In genomic region chr19:13764821-13765394, GRCh38 we compare ENCODE assay signal across 8 cellular contexts. TPM values are rescaled to one million over a fixed set of nuclear protein-coding genes. Genes with fewer than 3 reads are reported as not detected.
DNase-seq lines count a peak whose midpoint lies in the region; ATAC-seq and TF ChIP-seq lines count a peak whose summit lies in the region.

No MANE protein-coding gene starts in this region.

- H3K36me3 Mint-ChIP-seq in activated CD4-positive, alpha-beta memory T cell treated with anti-CD3 and anti-CD28 coated beads for 36 hours: peaks cover 13% of the 10 kb centered on the region
- peaks cover 35% of the 10 kb centered on the region for H3K36me3 Mint-ChIP-seq in endothelial cell (ENCODE audit: low read depth, unreplicated experiment)
- no peaks in the 10 kb centered on the region for H3K36me3 Mint-ChIP-seq in naive B cell

- H3K27ac Mint-ChIP-seq in activated CD4-positive, alpha-beta memory T cell treated with anti-CD3 and anti-CD28 coated beads for 36 hours: no peak overlapping the region
- H3K27ac Mint-ChIP-seq in endothelial cell (ENCODE audit: unreplicated experiment) (peak overlapping the region; percentile 4), naive B cell (peak overlapping the region in 3 of 6 donors; percentile 26 to 95 (median 89))

- peak overlapping the region; percentile 66 to 84 (median 76) for H3K4me3 ChIP-seq in BLaER1 treated with 17β-estradiol and CSF1 and Interleukin-3, amounts not matched to agents 10 nM and 100 nM
- H3K4me3 ChIP-seq in aorta (ENCODE audit: low read length in 2 of 2): peak overlapping the region; percentile 66 to 78

- peaks cover 48 to 61% (median 53%) of the 10 kb centered on the region in 11 experiments for H3K36me3 ChIP-seq in BLaER1 treated with 17β-estradiol and CSF1 and Interleukin-3, amounts not matched to agents 10 nM and 100 nM
- peaks cover 0 to 6% of the 10 kb centered on the region in 2 donors for H3K36me3 ChIP-seq in aorta (ENCODE audit: control insufficient read depth in 1 of 2, insufficient read depth in 2 of 2, low read length in 1 of 2)

- peak overlapping the region; percentile 77 for H3K4me3 Mint-ChIP-seq in activated CD4-positive, alpha-beta memory T cell treated with anti-CD3 and anti-CD28 coated beads for 36 hours
- H3K4me3 Mint-ChIP-seq in endothelial cell (ENCODE audit: unreplicated experiment): peak overlapping the region; percentile 97
- peak overlapping the region; percentile 79 to 91 (median 86) for H3K4me3 Mint-ChIP-seq in naive B cell

- 1 to 3% methylated on average over 41 to 48 of the region's 48 CpGs for WGBS in aorta, 2 donors

- peaks cover 0 to 22% (median 12%) of the 10 kb centered on the region in 11 experiments; a peak in 8 of 22 replicates for H4K20me1 ChIP-seq in BLaER1 treated with 17β-estradiol and CSF1 and Interleukin-3, amounts not matched to agents 10 nM and 100 nM

- no peaks in the 10 kb centered on the region for H3K27me3 Mint-ChIP-seq in activated CD4-positive, alpha-beta memory T cell treated with anti-CD3 and anti-CD28 coated beads for 36 hours
- peaks cover 13% of the 10 kb centered on the region for H3K27me3 Mint-ChIP-seq in endothelial cell (ENCODE audit: unreplicated experiment)
- no peaks in the 10 kb centered on the region for H3K27me3 Mint-ChIP-seq in naive B cell

- peak overlapping the region; percentile 68 to 83 (median 79) for H3K9ac ChIP-seq in BLaER1 treated with 17β-estradiol and CSF1 and Interleukin-3, amounts not matched to agents 10 nM and 100 nM

- H3K4me1 ChIP-seq in BLaER1 treated with 17β-estradiol and CSF1 and Interleukin-3, amounts not matched to agents 10 nM and 100 nM: peaks cover 11 to 24% (median 17%) of the 10 kb centered on the region in 10 experiments; a peak in 19 of 20 replicates
- H3K4me1 ChIP-seq in aorta (ENCODE audit: control insufficient read depth in 1 of 2, insufficient read depth in 2 of 2, low read length in 2 of 2): no peaks in the 10 kb centered on the region

- H3K9me3 ChIP-seq in BLaER1 treated with 17β-estradiol and CSF1 and Interleukin-3, amounts not matched to agents 10 nM and 100 nM (replicated peaks in 1 of 11): no peaks in the 10 kb centered on the region
- no peaks in the 10 kb centered on the region for H3K9me3 ChIP-seq in aorta (ENCODE audit: control insufficient read depth, low read length)

- ATAC-seq in HG03521 (IDR thresholded peaks at IDR 0.05; ENCODE audit: unreplicated experiment) (peak; percentile 25), naive B cell (ENCODE audit: low read depth in 2 of 2) (peak; percentile 75 to 79), aorta (ENCODE audit: low FRiP score) (peak; percentile 47)

- peak; percentile 53 for DNase-seq in activated CD4-positive, alpha-beta memory T cell treated with anti-CD3 and anti-CD28 coated beads for 36 hours
- DNase-seq in endothelial cell (ENCODE audit: low spot score): peak; percentile 27
- peak; percentile 34 for DNase-seq in naive B cell
- peak in 1 of 2 donors; percentile 84 for DNase-seq in aorta
- DNase-seq in SW480 (ENCODE audit: low spot score): no peak
- DNase-seq in GOT3 (lab: John Stamatoyannopoulos, UW): no peak

- CTCF ChIA-PET in activated CD4-positive, alpha-beta memory T cell treated with anti-CD3 and anti-CD28 coated beads for 36 hours (lab: Charles Lee): interaction anchor here (1.1 to 1.4 kb wide), 2 partner anchors 44 to 98 kb away, joined by 4 to 5 read pairs; no protein-coding TSS in a partner anchor

- H3K4me2 ChIP-seq in BLaER1 treated with 17β-estradiol and CSF1 and Interleukin-3, amounts not matched to agents 10 nM and 100 nM: peak overlapping the region; percentile 83 to 99 (median 96)

- H3K27me3 ChIP-seq in BLaER1 treated with 17β-estradiol and CSF1 and Interleukin-3, amounts not matched to agents 10 nM and 100 nM: no peaks in the 10 kb centered on the region
- no peaks in the 10 kb centered on the region for H3K27me3 ChIP-seq in aorta (ENCODE audit: control insufficient read depth in 1 of 2, insufficient read depth in 2 of 2, low read length in 1 of 2)

- H3K27ac ChIP-seq in BLaER1 treated with 17β-estradiol and CSF1 and Interleukin-3, amounts not matched to agents 10 nM and 100 nM: peak overlapping the region in 9 of 11 experiments; percentile 20 to 56 (median 44); a peak in 15 of 22 replicates
- H3K27ac ChIP-seq in aorta (ENCODE audit: low read depth in 1 of 2, low read length in 2 of 2): peak overlapping the region in 1 of 2 donors; percentile 13

- intact Hi-C loops in activated CD4-positive, alpha-beta memory T cell treated with anti-CD3 and anti-CD28 coated beads for 36 hours (cut with micrococcal nuclease): no loop called here
- intact Hi-C loops in aorta (cut with DNase I): no loop called here

- H3K9me3 Mint-ChIP-seq in activated CD4-positive, alpha-beta memory T cell treated with anti-CD3 and anti-CD28 coated beads for 36 hours: no peaks in the 10 kb centered on the region
- H3K9me3 Mint-ChIP-seq in endothelial cell (ENCODE audit: unreplicated experiment) (no peaks in the 10 kb centered on the region), naive B cell (no peaks in the 10 kb centered on the region)

- TF ChIP-seq CTCF in endothelial cell (IDR thresholded peaks at IDR 0.05; ENCODE audit: unreplicated experiment): no peak

- peaks cover 11% of the 10 kb centered on the region for H3K4me1 Mint-ChIP-seq in activated CD4-positive, alpha-beta memory T cell treated with anti-CD3 and anti-CD28 coated beads for 36 hours (ENCODE audit: low read depth)
- peaks cover 16% of the 10 kb centered on the region for H3K4me1 Mint-ChIP-seq in endothelial cell (ENCODE audit: unreplicated experiment)
- H3K4me1 Mint-ChIP-seq in naive B cell: peaks cover 9 to 24% (median 16%) of the 10 kb centered on the region in 3 donors

- POLR2A ChIA-PET in activated CD4-positive, alpha-beta memory T cell treated with anti-CD3 and anti-CD28 coated beads for 36 hours (lab: Charles Lee): interaction anchor here (0.6 to 2.4 kb wide), 4 partner anchors 10 to 83 kb away, joined by 3 to 14 read pairs (median 5); partner anchors contain the start of gene C19orf53

RNA-seq across cellular contexts. Expression of gene MRI1, which starts 0.6 kb away (rescaled TPM):
- 10 to 100 TPM; 17.7 to 19.3 TPM for total RNA-seq in activated CD4-positive, alpha-beta memory T cell treated with anti-CD3 and anti-CD28 coated beads for 36 hours
- 165 TPM for total RNA-seq in endothelial cell (ENCODE audit: unreplicated experiment)
- 10 to 100 TPM in 1 of 6 donors, 1 to 10 TPM in 5; 4.7 to 18.3 (median 8.2) TPM for polyA plus RNA-seq in naive B cell (ENCODE audit: low read depth in 6 of 6)
- total RNA-seq in aorta: 10 to 100 TPM; 25.5 to 44.6 TPM
- polyA plus RNA-seq in aorta: 10 to 100 TPM in 1 of 2 donors, 1 to 10 TPM in 1; 5.8 to 66.5 TPM

RNA-seq across cellular contexts. Expression of gene C19orf53, which starts 9.3 kb away (rescaled TPM):
- 100 to 1,000 TPM; 124 to 142 TPM for total RNA-seq in activated CD4-positive, alpha-beta memory T cell treated with anti-CD3 and anti-CD28 coated beads for 36 hours
- 98.4 TPM for total RNA-seq in endothelial cell (ENCODE audit: unreplicated experiment)
- 100 to 1,000 TPM; 152 to 189 (median 170) TPM for polyA plus RNA-seq in naive B cell (ENCODE audit: low read depth in 6 of 6)
- total RNA-seq in aorta: 10 to 100 TPM; 57.8 to 58.1 TPM
- polyA plus RNA-seq in aorta: 100 to 1,000 TPM; 107 to 172 TPM

RNA-seq across cellular contexts. Expression of gene ZSWIM4, which starts 30.3 kb away (rescaled TPM):
- total RNA-seq in activated CD4-positive, alpha-beta memory T cell treated with anti-CD3 and anti-CD28 coated beads for 36 hours: 10 to 100 TPM in 1 of 2 experiments, 1 to 10 TPM in 1; 9.2 to 10.2 TPM
- total RNA-seq in endothelial cell (ENCODE audit: unreplicated experiment) (43.7 TPM), aorta (10 to 100 TPM; 11.2 to 12.1 TPM)
- polyA plus RNA-seq in naive B cell (ENCODE audit: low read depth in 6 of 6) (1 to 10 TPM in 1 of 6 donors, under 1 TPM in 4, not detected in 1; 0.65 to 2.2 (median 0.89) TPM), aorta (1 to 10 TPM; 2.5 to 3.1 TPM)

Comparison
In these comparisons a context has a peak if more than half of its experiments do, and no peak if none do; other contexts are left out.
1. ATAC-seq: peak in every context shown above with its lines; median percentile 77 in naive B cell; 47 in aorta; 25 in HG03521.
2. DNase-seq: peak in activated CD4-positive, alpha-beta memory T cell treated with anti-CD3 and anti-CD28 coated beads for 36 hours (single experiment), endothelial cell (single experiment) and naive B cell (single experiment); none in SW480 (single experiment) and GOT3 (single experiment).
3. Peak in every context shown above with its lines, with median percentiles within 50 percentile points of each other: H3K4me3 Mint-ChIP-seq.